In the genomic region with DNA sequence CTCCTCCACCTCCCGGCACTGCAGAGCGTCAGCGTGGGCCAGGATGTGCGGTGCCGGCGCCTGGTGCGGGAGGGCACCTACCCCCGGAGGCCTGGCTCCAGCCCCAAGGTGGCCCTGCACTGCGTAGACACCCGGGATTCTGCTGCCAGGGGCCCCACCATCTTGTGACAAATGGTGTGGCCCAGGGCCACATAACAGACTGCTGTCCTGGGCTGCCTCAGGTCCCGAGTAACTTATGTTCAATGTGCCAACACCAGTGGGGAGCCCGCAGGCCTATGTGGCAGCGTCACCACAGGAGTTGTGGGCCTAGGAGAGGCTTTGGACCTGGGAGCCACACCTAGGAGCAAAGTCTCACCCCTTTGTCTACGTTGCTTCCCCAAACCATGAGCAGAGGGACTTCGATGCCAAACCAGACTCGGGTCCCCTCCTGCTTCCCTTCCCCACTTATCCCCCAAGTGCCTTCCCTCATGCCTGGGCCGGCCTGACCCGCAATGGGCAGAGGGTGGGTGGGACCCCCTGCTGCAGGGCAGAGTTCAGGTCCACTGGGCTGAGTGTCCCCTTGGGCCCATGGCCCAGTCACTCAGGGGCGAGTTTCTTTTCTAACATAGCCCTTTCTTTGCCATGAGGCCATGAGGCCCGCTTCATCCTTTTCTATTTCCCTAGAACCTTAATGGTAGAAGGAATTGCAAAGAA, we compare ENCODE assay signal across 17 cellular contexts. TPM values are rescaled to one million over a fixed set of nuclear protein-coding genes. Genes with fewer than 3 reads are reported as not detected.
DNase-seq lines count a peak whose midpoint lies in the region; ATAC-seq and TF ChIP-seq lines count a peak whose summit lies in the region.
"Had no signal": no experiment of that assay in that cellular context is flagged by ENCODE, and none has a peak within 500 bp of the region (broad histone marks: within the 10 kb centered on the region; RNA-seq: fewer than 3 reads in every experiment).

No MANE protein-coding gene starts in this region.

- ATAC-seq in activated CD8-positive, alpha-beta memory T cell treated with anti-CD3 and anti-CD28 coated beads, Interleukin-2, amount 10 ng/mL, durations not matched to agents 7 days and 5 days: no peak
- ATAC-seq in upper lobe of left lung (ENCODE audit: low FRiP score in 2 of 2) (no peak), GM18502 (IDR thresholded peaks at IDR 0.05; ENCODE audit: poor library complexity, unreplicated experiment) (no peak)
- ATAC-seq: HCT116 had no signal

- no peak overlapping the region for H3K4me3 Mint-ChIP-seq in activated CD8-positive, alpha-beta memory T cell treated with anti-CD3 and anti-CD28 coated beads, Interleukin-2, amount 10 ng/mL, durations not matched to agents 7 days and 5 days
- H3K4me3 Mint-ChIP-seq: CD14-positive monocyte had no signal

- no peak overlapping the region for H3K4me3 ChIP-seq in esophagus squamous epithelium
- no peak overlapping the region for H3K4me3 ChIP-seq in neuronal stem cell (ENCODE audit: low read length in 2 of 2)
- H3K4me3 ChIP-seq in upper lobe of left lung: no peak overlapping the region
- H3K4me3 ChIP-seq: PC-9 had no signal

- H2BK15ac ChIP-seq in neuronal stem cell (ENCODE audit: low read length): no peak overlapping the region

- peaks cover 12% of the 10 kb centered on the region for H3K79me1 ChIP-seq in neuronal stem cell (ENCODE audit: low read depth, low read length)

- CTCF ChIA-PET in activated CD8-positive, alpha-beta memory T cell treated with anti-CD3 and anti-CD28 coated beads, Interleukin-2, amount 10 ng/mL, durations not matched to agents 7 days and 5 days (lab: Charles Lee): interaction anchor here (1.3 to 6.6 kb wide), 3 partner anchors 11 to 74 kb away, joined by 4 to 81 read pairs (median 7); no protein-coding TSS in a partner anchor

- peaks cover 7% of the 10 kb centered on the region for H3K4me1 Mint-ChIP-seq in activated CD8-positive, alpha-beta memory T cell treated with anti-CD3 and anti-CD28 coated beads, Interleukin-2, amount 10 ng/mL, durations not matched to agents 7 days and 5 days

- peak overlapping the region; percentile 40 for H2BK120ac ChIP-seq in neuronal stem cell (ENCODE audit: low read depth, low read length)

- H3K27ac Mint-ChIP-seq in activated CD8-positive, alpha-beta memory T cell treated with anti-CD3 and anti-CD28 coated beads, Interleukin-2, amount 10 ng/mL, durations not matched to agents 7 days and 5 days: no peak overlapping the region

- no peaks in the 10 kb centered on the region for H3K9me3 Mint-ChIP-seq in activated CD8-positive, alpha-beta memory T cell treated with anti-CD3 and anti-CD28 coated beads, Interleukin-2, amount 10 ng/mL, durations not matched to agents 7 days and 5 days (ENCODE audit: low read depth)

- no peak overlapping the region for H2BK5ac ChIP-seq in neuronal stem cell (ENCODE audit: low read length)

- H3K36me3 ChIP-seq in esophagus squamous epithelium (peaks cover 4 to 45% (median 5%) of the 10 kb centered on the region in 3 donors), neuronal stem cell (replicated peaks in 1 of 2; ENCODE audit: control insufficient read depth in 2 of 2, insufficient read depth in 2 of 2, low read length in 2 of 2) (peaks cover 8 to 50% of the 10 kb centered on the region in 2 donors), upper lobe of left lung (peaks cover 0 to 6% (median 2%) of the 10 kb centered on the region in 4 donors)

- no peak for TF ChIP-seq EP300 in upper lobe of left lung (IDR thresholded peaks at IDR 0.05)

- H3K4me1 ChIP-seq in esophagus squamous epithelium (peaks cover 48 to 100% (median 66%) of the 10 kb centered on the region in 3 donors), neuronal stem cell (ENCODE audit: control insufficient read depth in 2 of 2, insufficient read depth in 1 of 2, low read depth in 1 of 2, low read length in 2 of 2) (peaks cover 8 to 31% of the 10 kb centered on the region in 2 donors), upper lobe of left lung (peaks cover 21 to 35% (median 31%) of the 10 kb centered on the region in 4 donors)

- H4K91ac ChIP-seq in neuronal stem cell (ENCODE audit: low read depth, low read length, poor library complexity): no peak overlapping the region

- H2BK12ac ChIP-seq in neuronal stem cell (ENCODE audit: low read length): no peak overlapping the region

- no peak overlapping the region for H3K9ac ChIP-seq in neuronal stem cell (ENCODE audit: low read depth, low read length, poor library complexity)

- peak overlapping the region; percentile 82 for H3K23ac ChIP-seq in neuronal stem cell (ENCODE audit: low read depth, low read length, poor library complexity)

- no peak overlapping the region for H3K4me2 ChIP-seq in neuronal stem cell (ENCODE audit: insufficient read depth, low read length, poor library complexity, severe bottlenecking)
- H3K4me2 ChIP-seq: PC-9 had no signal

- TF ChIP-seq CTCF in esophagus squamous epithelium (IDR thresholded peaks at IDR 0.05) (no peak), upper lobe of left lung (IDR thresholded peaks at IDR 0.05) (no peak)

- H3K9me3 ChIP-seq in esophagus squamous epithelium (no peaks in the 10 kb centered on the region), neuronal stem cell (replicated peaks in 1 of 2; ENCODE audit: control insufficient read depth in 2 of 2, insufficient read depth in 1 of 2, low read depth in 1 of 2, low read length in 2 of 2) (peaks cover 0 to 5% of the 10 kb centered on the region in 2 donors), upper lobe of left lung (no peaks in the 10 kb centered on the region)

- peak; percentile 57 for DNase-seq in activated CD8-positive, alpha-beta memory T cell treated with anti-CD3 and anti-CD28 coated beads for 24 hours
- no peak for DNase-seq in activated CD8-positive, alpha-beta memory T cell treated with anti-CD3 and anti-CD28 coated beads, Interleukin-2, amount 10 ng/mL, durations not matched to agents 7 days and 5 days
- DNase-seq in esophagus squamous epithelium (lab: John Stamatoyannopoulos, UW) (no peak), neuronal stem cell (ENCODE audit: low spot score) (no peak), upper lobe of left lung (peak; percentile 18 to 60), DMS153 treated with DMSO at 0.1 percent for 48 hours (lab: John Stamatoyannopoulos, UW; ENCODE audit: unreplicated experiment) (no peak)
- no peak for DNase-seq in stimulated activated CD8-positive, alpha-beta memory T cell treated with anti-CD3 and anti-CD28 coated beads, Interleukin-4, amount 100 ng/mL, for 48 hours
- DNase-seq: COR-L47, DMS153, KBM-7, NCI-H1048, NCI-H146, PC-9, Right ventricle myocardium superior had no signal

- H3K14ac ChIP-seq in neuronal stem cell (ENCODE audit: low read length): no peak overlapping the region

- no peaks in the 10 kb centered on the region for H3K36me3 Mint-ChIP-seq in activated CD8-positive, alpha-beta memory T cell treated with anti-CD3 and anti-CD28 coated beads, Interleukin-2, amount 10 ng/mL, durations not matched to agents 7 days and 5 days
- H3K36me3 Mint-ChIP-seq: CD14-positive monocyte had no signal

- intact Hi-C loops in esophagus squamous epithelium (cut with DNase I): loop anchor here (5.0 kb wide), 1 partner anchor 59 kb away; no protein-coding TSS in a partner anchor

- TF ChIP-seq POLR2A in esophagus squamous epithelium (IDR thresholded peaks at IDR 0.05) (no peak), upper lobe of left lung (IDR thresholded peaks at IDR 0.05) (no peak)

- no peak overlapping the region for H3K4ac ChIP-seq in neuronal stem cell (ENCODE audit: low read length)

- H2AK5ac ChIP-seq in neuronal stem cell (ENCODE audit: low read depth, low read length): no peak overlapping the region

- H3K18ac ChIP-seq in neuronal stem cell (ENCODE audit: low read length): no peak overlapping the region

- H3K27me3 Mint-ChIP-seq in activated CD8-positive, alpha-beta memory T cell treated with anti-CD3 and anti-CD28 coated beads, Interleukin-2, amount 10 ng/mL, durations not matched to agents 7 days and 5 days: peaks cover 14% of the 10 kb centered on the region

- H3K27me3 ChIP-seq in esophagus squamous epithelium (no peaks in the 10 kb centered on the region), neuronal stem cell (ENCODE audit: control insufficient read depth in 3 of 3, insufficient read depth in 3 of 3, low read depth in 1 of 3, low read length in 3 of 3) (no peaks in the 10 kb centered on the region), upper lobe of left lung (no peaks in the 10 kb centered on the region)

- no peak overlapping the region for H2AFZ ChIP-seq in neuronal stem cell (ENCODE audit: low read length)
- H2AFZ ChIP-seq: PC-9 had no signal

- peak overlapping the region in 3 of 4 donors; percentile 42 to 80 (median 76) for H3K27ac ChIP-seq in esophagus squamous epithelium
- no peak overlapping the region for H3K27ac ChIP-seq in neuronal stem cell (replicated peaks; ENCODE audit: low read length)
- H3K27ac ChIP-seq in upper lobe of left lung: no peak overlapping the region
- H3K27ac ChIP-seq: PC-9 had no signal

- no peak overlapping the region for H4K8ac ChIP-seq in neuronal stem cell (ENCODE audit: low read depth, low read length)

- 74 to 86% methylated on average over 3 to 5 of the region's 20 CpGs for WGBS in esophagus squamous epithelium, 2 donors
- no CpG with 5 or more reads among the region's 20 CpGs for WGBS in neuronal stem cell (ENCODE audit: extremely low coverage in 2 of 2, insufficient read length in 2 of 2, insufficient replicate concordance in 1 of 2), 2 donors
- 94 to 96% methylated on average over 10 to 13 of the region's 20 CpGs for WGBS in upper lobe of left lung, 2 donors

RNA-seq across cellular contexts. Expression of a gene that starts 13.5 kb away (rescaled TPM):
- 1 to 10 TPM in 1 of 2 experiments, under 1 TPM in 1; 0.35 to 1.5 TPM for total RNA-seq in activated CD8-positive, alpha-beta memory T cell treated with anti-CD3 and anti-CD28 coated beads, Interleukin-2, amount 10 ng/mL, durations not matched to agents 7 days and 5 days
- 10 to 100 TPM; 51.4 to 95.9 (median 88.4) TPM for total RNA-seq in esophagus squamous epithelium
- 12.1 TPM for polyA plus RNA-seq in neuronal stem cell (2013, experiment 1 of 2)
- polyA plus RNA-seq in neuronal stem cell (2013, experiment 2 of 2): 11.9 TPM
- 10 to 100 TPM in 2 of 6 donors, 1 to 10 TPM in 4; 2.1 to 19.8 (median 9.5) TPM for total RNA-seq in upper lobe of left lung
- polyA plus RNA-seq: CD14-positive monocyte had no signal

Comparison
In these comparisons a context has a peak if more than half of its experiments do, and no peak if none do; other contexts are left out.
1. DNase-seq: peak in activated CD8-positive, alpha-beta memory T cell treated with anti-CD3 and anti-CD28 coated beads for 24 hours (single experiment) and upper lobe of left lung (2 of 2); none in activated CD8-positive, alpha-beta memory T cell treated with anti-CD3 and anti-CD28 coated beads, Interleukin-2, amount 10 ng/mL, durations not matched to agents 7 days and 5 days (single experiment), esophagus squamous epithelium (single experiment), neuronal stem cell (single experiment), DMS153 treated with DMSO at 0.1 percent for 48 hours (single experiment) and stimulated activated CD8-positive, alpha-beta memory T cell treated with anti-CD3 and anti-CD28 coated beads, Interleukin-4, amount 100 ng/mL, for 48 hours (single experiment).
2. H3K27ac ChIP-seq: peak in esophagus squamous epithelium (3 of 4); none in neuronal stem cell (single experiment) and upper lobe of left lung (0 of 4).